17 cellular contexts compared by ENCODE assay signal in genomic region chr9:2337602-2338001, GRCh38.
DNase-seq lines count a peak whose midpoint lies in the region; ATAC-seq and TF ChIP-seq lines count a peak whose summit lies in the region.
"Had no signal": no experiment of that assay in that cellular context is flagged by ENCODE, and none has a peak within 500 bp of the region (broad histone marks: within the 10 kb centered on the region; RNA-seq: fewer than 3 reads in every experiment).

No MANE protein-coding gene starts in this region.

- DNase-seq in GM23338 (ENCODE audit: low spot score) (no peak), mammary epithelial cell (no peak), left ventricle myocardium inferior (peak; percentile 18), sciatic nerve (ENCODE audit: low spot score) (no peak), NCI-H128 (lab: John Stamatoyannopoulos, UW; ENCODE audit: unreplicated experiment) (no peak)
- DNase-seq in central memory CD4-positive, alpha-beta T cell, result no peak
- no peak for DNase-seq in activated naive CD4-positive, alpha-beta T cell treated with anti-CD3 and anti-CD28 coated beads, Interleukin-2, amount 50 U/mL, for 16 hours
- DNase-seq: EL, GF-D8, NCI-H1092, NCI-H2029, NCI-H226 had no signal

- no peak for ATAC-seq in GM23338
- peak; percentile 93 for ATAC-seq in sciatic nerve
- no peak for ATAC-seq in HG03442 (IDR thresholded peaks at IDR 0.05; ENCODE audit: unreplicated experiment)
- ATAC-seq: A549, Panc1 had no signal

- no peak overlapping the region for H3K9ac ChIP-seq in mammary epithelial cell (ENCODE audit: insufficient read depth, low read length)

- in situ Hi-C loops in mammary epithelial cell (cut with MboI; ENCODE audit: low sequenced_read_pairs in 2 of 2), result no loop called here

- H3K4me3 Mint-ChIP-seq in GM23338, result no peak overlapping the region
- H3K4me3 Mint-ChIP-seq: B cell, CD14-positive monocyte had no signal

- dilution Hi-C loops in mammary epithelial cell (cut with HindIII; ENCODE audit: low sequenced_read_pairs), result no loop called here

- no peaks in the 10 kb centered on the region for H3K36me3 Mint-ChIP-seq in GM23338 (ENCODE audit: low read depth)
- H3K36me3 Mint-ChIP-seq: CD14-positive monocyte had no signal

- H3K79me2 ChIP-seq in GM23338 (replicated peaks; ENCODE audit: insufficient read depth) (no peaks in the 10 kb centered on the region), mammary epithelial cell (ENCODE audit: insufficient read depth, low read length) (no peaks in the 10 kb centered on the region)

- no TSS peak for BruUV-seq in mammary epithelial cell (replicated peaks; lab: Mats Ljungman, UMichigan)

- H3K36me3 ChIP-seq in GM23338 (ENCODE audit: insufficient read depth) (no peaks in the 10 kb centered on the region), mammary epithelial cell (ENCODE audit: insufficient read depth, low read length) (no peaks in the 10 kb centered on the region), left ventricle myocardium inferior (no peaks in the 10 kb centered on the region)

- H3F3A ChIP-seq in GM23338 (replicated peaks; ENCODE audit: low read depth), result no peaks in the 10 kb centered on the region

- 51% methylated on average over 3 of the region's 4 CpGs for WGBS in mammary epithelial cell (ENCODE audit: low coverage, missing lambda C conversion rate)

- H3K4me2 ChIP-seq in GM23338 (no peak overlapping the region), mammary epithelial cell (ENCODE audit: insufficient read depth, low read depth, low read length) (no peak overlapping the region)
- H3K4me2 ChIP-seq: A549 had no signal

- H3K27me3 ChIP-seq in GM23338 (ENCODE audit: insufficient read depth) (no peaks in the 10 kb centered on the region), mammary epithelial cell (ENCODE audit: insufficient read depth, low read length) (no peaks in the 10 kb centered on the region), left ventricle myocardium inferior (ENCODE audit: low read depth) (no peaks in the 10 kb centered on the region)

- no peaks in the 10 kb centered on the region for H3K9me3 Mint-ChIP-seq in GM23338

- H4K20me1 ChIP-seq in GM23338 (replicated peaks; ENCODE audit: insufficient read depth), result no peaks in the 10 kb centered on the region
- no peaks in the 10 kb centered on the region for H4K20me1 ChIP-seq in mammary epithelial cell (ENCODE audit: insufficient read depth, low read length)

- intact Hi-C loops in mammary epithelial cell (cut with micrococcal nuclease), result loop anchor here (5.0 kb wide), 2 partner anchors 285 to 320 kb away; partner anchors contain the start of gene VLDLR
- intact Hi-C loops in left ventricle myocardium inferior (cut with micrococcal nuclease), result no loop called here
- intact Hi-C loops in sciatic nerve (cut with DNase I), result no loop called here

- H3K4me1 ChIP-seq in GM23338 (ENCODE audit: insufficient read depth), result no peaks in the 10 kb centered on the region
- peaks cover 30% of the 10 kb centered on the region for H3K4me1 ChIP-seq in mammary epithelial cell (ENCODE audit: insufficient read depth, low read length)
- H3K4me1 ChIP-seq in left ventricle myocardium inferior, result peaks cover 21% of the 10 kb centered on the region
- H3K4me1 ChIP-seq: A549 had no signal

- H3K4me3 ChIP-seq in GM23338 (no peak overlapping the region), mammary epithelial cell (replicated peaks in 1 of 3; ENCODE audit: insufficient read depth in 1 of 3, low read depth in 2 of 3, low read length in 3 of 3) (no peak overlapping the region), left ventricle myocardium inferior (no peak overlapping the region)
- H3K4me3 ChIP-seq: A549 had no signal

- CTCF ChIA-PET in mammary epithelial cell (lab: Charles Lee; ENCODE audit: low non-redundant PET), result no interaction called here

- H3K27me3 Mint-ChIP-seq in GM23338 (ENCODE audit: insufficient read depth, low read depth, poor library complexity), result peaks cover 1% of the 10 kb centered on the region
- H3K27me3 Mint-ChIP-seq: B cell had no signal

- TF ChIP-seq CTCF in GM23338 (conservative IDR thresholded peaks at IDR 0.05; ENCODE audit: low read depth in 2 of 2) (no peak), mammary epithelial cell (conservative IDR thresholded peaks at IDR 0.05 in 1 of 2, IDR thresholded peaks at IDR 0.05 in 1 of 2; ENCODE audit: extremely low read depth in 1 of 2, insufficient read depth in 1 of 2, low read depth in 1 of 2, low read length in 2 of 2) (no peak), left ventricle myocardium inferior (IDR thresholded peaks at IDR 0.05; ENCODE audit: borderline replicate concordance) (no peak)

- peak overlapping the region; percentile 70; the same call in 1 of the 2 replicates for H2AFZ ChIP-seq in GM23338
- H2AFZ ChIP-seq in mammary epithelial cell (ENCODE audit: low read depth, low read length), result peak overlapping the region; percentile 19

- H3K9me3 ChIP-seq in mammary epithelial cell (replicated peaks; ENCODE audit: insufficient read depth, low read length) (no peaks in the 10 kb centered on the region), left ventricle myocardium inferior (replicated peaks) (no peaks in the 10 kb centered on the region)
- H3K9me3 ChIP-seq: A549 had no signal

- no peaks in the 10 kb centered on the region for H3K4me1 Mint-ChIP-seq in GM23338
- H3K4me1 Mint-ChIP-seq: B cell, CD14-positive monocyte had no signal

- H3K27ac ChIP-seq in GM23338 (ENCODE audit: low read depth), result no peak overlapping the region
- no peak overlapping the region for H3K27ac ChIP-seq in mammary epithelial cell (ENCODE audit: insufficient read depth, low read depth, low read length)
- H3K27ac ChIP-seq in left ventricle myocardium inferior (replicated peaks), result peak overlapping the region; percentile 29
- H3K27ac ChIP-seq: A549 had no signal

- peaks cover 33% of the 10 kb centered on the region for H3K9me2 ChIP-seq in GM23338 (ENCODE audit: insufficient read depth)

- H3K27ac Mint-ChIP-seq in GM23338, result no peak overlapping the region
- H3K27ac Mint-ChIP-seq: B cell, CD14-positive monocyte had no signal

TF ChIP-seq in GM23338, 12 proteins besides CTCF, POLR2A, EP300 and RAD21:
- no peak for TF ChIP-seq NANOG (IDR thresholded peaks at IDR 0.05; ENCODE audit: borderline replicate concordance)
- TF ChIP-seq ZNF462 (CRISPR knock-in tag; IDR thresholded peaks at IDR 0.05), result no peak
- TF ChIP-seq ZNF331 (CRISPR knock-in tag; IDR thresholded peaks at IDR 0.05; ENCODE audit: low read depth), result no peak
